20 cellular contexts compared by ENCODE assay signal in the genomic region with DNA sequence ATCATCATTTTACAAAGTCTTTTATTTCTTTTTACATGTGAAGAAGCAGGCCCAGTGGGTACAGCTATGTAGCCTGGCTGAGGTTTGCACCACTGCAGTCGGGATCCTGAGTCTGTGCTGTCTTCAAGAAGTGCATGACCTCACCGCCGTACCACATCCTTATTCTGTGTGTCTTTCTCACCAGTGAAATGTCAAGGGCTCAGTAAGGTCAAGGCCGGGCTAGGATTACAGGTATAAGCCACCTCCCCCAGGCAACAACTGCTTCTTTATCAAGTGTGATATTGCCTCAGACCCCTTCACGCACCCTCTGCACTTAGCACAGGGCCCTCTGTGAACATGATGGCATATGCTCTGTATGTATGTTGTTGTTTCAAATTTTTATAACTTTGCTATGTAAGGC.
"Had no signal": no experiment of that assay in that cellular context is flagged by ENCODE, and none has a peak within 500 bp of the region (broad histone marks: within the 10 kb centered on the region; RNA-seq: fewer than 3 reads in every experiment).

No MANE protein-coding gene starts in this region.

- H3K9me3 ChIP-seq: SK-N-SH had no signal

- H3K9ac ChIP-seq: SK-N-SH had no signal

- FAIRE-seq: RCC 7860 had no signal

- H3K27ac ChIP-seq: RWPE1 had no signal

- DNase-seq: KBM-7, MV-4-11, NCI-H1048, NCI-H1105, NCI-H1417, NCI-H1436 treated with DMSO at 0.1 percent for 48 hours, NCI-H1694, NCI-H187 treated with DMSO at 0.1 percent for 48 hours, NCI-H2029 treated with DMSO at 0.1 percent for 48 hours, NCI-H226, NCI-H446, NCI-H510A, NCI-H524 treated with DMSO at 0.1 percent for 48 hours, NCI-H69, NCI-H774, SHP77, SK-N-SH, SW 1271 had no signal

- H3K4me2 ChIP-seq: SK-N-SH had no signal
